ENCODE assay signal across 34 cellular contexts in genomic region chr6:109024368-109024767, GRCh38.
A peak's percentile ranks its signal among the peaks of the same experiment; 100 is the strongest.
DNase-seq lines count a peak whose midpoint lies in the region; FAIRE-seq and TF ChIP-seq lines count a peak whose summit lies in the region.
"Had no signal": no experiment of that assay in that cellular context is flagged by ENCODE, and none has a peak within 500 bp of the region (broad histone marks: within the 10 kb centered on the region; RNA-seq: fewer than 3 reads in every experiment).

No MANE protein-coding gene starts in this region.

- H3K79me2 ChIP-seq in H1 (ENCODE audit: control insufficient read depth in 1 of 2, insufficient read depth in 2 of 2, low read length in 2 of 2) (no peaks in the 10 kb centered on the region), parathyroid adenoma (peaks cover 26% of the 10 kb centered on the region)

- H3K9me3 ChIP-seq in MG63 (no peaks in the 10 kb centered on the region), H1 (ENCODE audit: insufficient read depth in 2 of 2, low read depth in 1 of 2, low read length in 1 of 2) (no peaks in the 10 kb centered on the region), parathyroid adenoma (ENCODE audit: control insufficient read depth, low read length) (no peaks in the 10 kb centered on the region), suprapubic skin (peaks cover 3% of the 10 kb centered on the region), sigmoid colon (no peaks in the 10 kb centered on the region)
- H3K9me3 ChIP-seq: thoracic aorta had no signal

- H4K20me1 ChIP-seq in H1 (replicated peaks in 1 of 2; ENCODE audit: control insufficient read depth in 1 of 2, insufficient read depth in 2 of 2, low read length in 2 of 2), result no peaks in the 10 kb centered on the region

- H3K23ac ChIP-seq in H1 (ENCODE audit: insufficient read length), result no peak overlapping the region

- no peak for FAIRE-seq in H1 (lab: Jason Lieb, UNC)
- FAIRE-seq: D721Med, GM19239, H54, HTR-8/SVneo, urothelium cell line had no signal

- DNase-seq in EL (peak; percentile 13), MG63 (peak; percentile 2), H1 (ENCODE audit: low read depth in 1 of 2, low spot score in 2 of 2) (no peak), NCI-H2227 (lab: John Stamatoyannopoulos, UW; ENCODE audit: unreplicated experiment) (no peak), suprapubic skin (ENCODE audit: low spot score in 2 of 2) (no peak), sigmoid colon (no peak), NCI-H69 (lab: John Stamatoyannopoulos, UW) (no peak)
- DNase-seq: activated CD4-positive, alpha-beta T cell treated with anti-CD3 and anti-CD28 coated beads for 4 hours; activated effector memory CD4-positive, alpha-beta T cell treated with anti-CD3 and anti-CD28 coated beads, Interleukin-2, amount 50 U/mL, for 16 hours; activated naive CD8-positive, alpha-beta T cell treated with anti-CD3 and anti-CD28 coated beads, Interleukin-2, amount 50 U/mL, for 24 hours; activated T-cell treated with anti-CD3 and anti-CD28 coated beads for 4 hours; CD4-positive, alpha-beta memory T cell; dermis blood vessel endothelial cell; DND-41; hippocampal formation; KBM-7; left cardiac atrium; NCI-H1436; NCI-H2081; NCI-H226; retina; SHP77 treated with DMSO at 0.1 percent for 48 hours; stimulated activated CD4-positive, alpha-beta T cell treated with anti-CD3 and anti-CD28 coated beads, Interleukin-2, amount 100 ng/mL, for 24 hours; stimulated activated naive CD8-positive, alpha-beta T cell treated with anti-CD3 and anti-CD28 coated beads, Interleukin-15, Interleukin-2, amounts not matched to agents 100 U/mL and 50 U/mL, for 24 hours; SW 1271; T-helper 9 cell had no signal

- H2BK5ac ChIP-seq in H1 (ENCODE audit: low read depth, low read length), result no peak overlapping the region

- H3K9ac ChIP-seq in H1 (replicated peaks in 1 of 4; ENCODE audit: extremely low read depth in 1 of 4, low read depth in 3 of 4, low read length in 3 of 4) (no peak overlapping the region), parathyroid adenoma (no peak overlapping the region)

- no peaks in the 10 kb centered on the region for H3K79me1 ChIP-seq in H1 (ENCODE audit: low read depth, low read length)

- H2AFZ ChIP-seq in H1 (ENCODE audit: low read length), result 0 out of 2 replicates have a peak overlapping the region, but pooled peaks have one; percentile 63
- peak overlapping the region; percentile 36 for H2AFZ ChIP-seq in parathyroid adenoma

- H3K36me3 ChIP-seq in MG63 (no peaks in the 10 kb centered on the region), H1 (ENCODE audit: control insufficient read depth in 2 of 4, insufficient read depth in 4 of 4, low read length in 3 of 4) (no peaks in the 10 kb centered on the region), parathyroid adenoma (ENCODE audit: control insufficient read depth, insufficient read depth, low read length) (no peaks in the 10 kb centered on the region), suprapubic skin (no peaks in the 10 kb centered on the region), sigmoid colon (no peaks in the 10 kb centered on the region)
- H3K36me3 ChIP-seq: thoracic aorta had no signal

- peaks cover 0 to 2% (median 0%) of the 10 kb centered on the region in 4 experiments; a peak in 1 of 7 replicates for H3K4me1 ChIP-seq in H1 (replicated peaks in 1 of 4; ENCODE audit: control insufficient read depth in 3 of 4, insufficient read depth in 4 of 4, low read length in 3 of 4)
- peaks cover 23% of the 10 kb centered on the region for H3K4me1 ChIP-seq in parathyroid adenoma
- no peaks in the 10 kb centered on the region for H3K4me1 ChIP-seq in suprapubic skin
- peaks cover 0 to 11% (median 5%) of the 10 kb centered on the region in 4 donors for H3K4me1 ChIP-seq in sigmoid colon

- TF ChIP-seq RAD21 in H1 (IDR thresholded peaks at IDR 0.05 in 1 of 2, conservative IDR thresholded peaks at IDR 0.05 in 1 of 2; ENCODE audit: low read depth in 2 of 2, low read length in 2 of 2), result no peak

- TF ChIP-seq CTCF in H1 (IDR thresholded peaks at IDR 0.05; ENCODE audit: control extremely low read depth in 1 of 3, insufficient read depth in 1 of 3, low read depth in 1 of 3, low read length in 3 of 3) (no peak), parathyroid adenoma (IDR thresholded peaks at IDR 0.05) (no peak), suprapubic skin (IDR thresholded peaks at IDR 0.05) (no peak), sigmoid colon (IDR thresholded peaks at IDR 0.05) (no peak)

- 82% methylated on average over 2 of the region's 2 CpGs; no CpG with 5 or more reads in 1 of the 2 experiments for WGBS in H1 (ENCODE audit: extremely low coverage in 1 of 2, insufficient coverage in 1 of 2, insufficient read length in 1 of 2, insufficient replicate concordance in 2 of 2, low coverage in 1 of 2, low lambda C conversion rate in 2 of 2, missing lambda C conversion rate in 1 of 2), 2 experiments
- 95% methylated on average over 2 of the region's 2 CpGs for WGBS in suprapubic skin
- WGBS in sigmoid colon, 2 donors, result 99 to 100% methylated on average over 2 of the region's 2 CpGs

- H2AK5ac ChIP-seq in H1 (ENCODE audit: low read depth, low read length), result no peak overlapping the region

- H3K4me2 ChIP-seq in H1 (ENCODE audit: insufficient read depth in 1 of 2, low read depth in 2 of 2, low read length in 2 of 2) (no peak overlapping the region), parathyroid adenoma (ENCODE audit: low read length) (no peak overlapping the region)

- H3K4ac ChIP-seq in H1 (replicated peaks; ENCODE audit: insufficient read length, low read depth, low read length), result no peak overlapping the region

- no peak overlapping the region for H3K56ac ChIP-seq in H1 (replicated peaks; ENCODE audit: insufficient read length, low read depth, low read length)

- no peak overlapping the region for H4K5ac ChIP-seq in H1 (ENCODE audit: insufficient read length, low read depth, low read length)

- no peak overlapping the region for H4K91ac ChIP-seq in H1 (replicated peaks; ENCODE audit: insufficient read length, low read length)

- H4K8ac ChIP-seq in H1 (ENCODE audit: extremely low read depth, insufficient read depth, low read length), result no peak overlapping the region

- H2BK20ac ChIP-seq in H1 (ENCODE audit: low read length), result no peak overlapping the region

- no peak overlapping the region for H2BK12ac ChIP-seq in H1 (ENCODE audit: low read depth, low read length)

- 0 out of 2 replicates have a peak overlapping the region, but pooled peaks have one; percentile 3 for H3K4me3 ChIP-seq in MG63
- H3K4me3 ChIP-seq in H1 (ENCODE audit: extremely low read depth in 1 of 4, insufficient read depth in 2 of 4, low read depth in 3 of 4, low read length in 4 of 4), result no peak overlapping the region
- no peak overlapping the region for H3K4me3 ChIP-seq in parathyroid adenoma (ENCODE audit: low read depth, low read length)
- no peak overlapping the region for H3K4me3 ChIP-seq in suprapubic skin
- H3K4me3 ChIP-seq in sigmoid colon, result no peak overlapping the region
- H3K4me3 ChIP-seq: lung, thoracic aorta had no signal

- H3K14ac ChIP-seq in H1 (ENCODE audit: insufficient read length), result no peak overlapping the region

- TF ChIP-seq EP300 in H1 (IDR thresholded peaks at IDR 0.05; ENCODE audit: borderline replicate concordance in 1 of 2, low read depth in 2 of 2, low read length in 2 of 2), result no peak
- TF ChIP-seq EP300 in suprapubic skin (IDR thresholded peaks at IDR 0.05), result no peak
- TF ChIP-seq EP300 in sigmoid colon (IDR thresholded peaks at IDR 0.05), result no peak

- no peak for TF ChIP-seq POLR2A in H1 (IDR thresholded peaks at IDR 0.05; ENCODE audit: control extremely low read depth in 1 of 2, low read depth in 2 of 2, low read length in 2 of 2)
- TF ChIP-seq POLR2A in suprapubic skin (IDR thresholded peaks at IDR 0.05), result no peak
- no peak for TF ChIP-seq POLR2A in sigmoid colon (IDR thresholded peaks at IDR 0.05)

- POLR2A ChIA-PET in H1 (lab: Charles Lee; ENCODE audit: partially characterized antibody), result no interaction called here

- no peaks in the 10 kb centered on the region for H3K23me2 ChIP-seq in H1 (ENCODE audit: low read depth, low read length)

- CTCF ChIA-PET in H1 (lab: Charles Lee; ENCODE audit: partially characterized antibody), result interaction anchor here (1.0 to 1.2 kb wide), 2 partner anchors 27 to 218 kb away, joined by 3 to 5 read pairs; no protein-coding TSS in a partner anchor

- no peak overlapping the region for H3K27ac ChIP-seq in H1 (ENCODE audit: low read depth, low read length)
- H3K27ac ChIP-seq in parathyroid adenoma, result peak overlapping the region; percentile 4
- H3K27ac ChIP-seq in suprapubic skin, result no peak overlapping the region
- no peak overlapping the region for H3K27ac ChIP-seq in sigmoid colon
- H3K27ac ChIP-seq: thoracic aorta had no signal

- no peak overlapping the region for H3K18ac ChIP-seq in H1 (ENCODE audit: extremely low read depth, low read length)

- no peak overlapping the region for H2BK15ac ChIP-seq in H1 (ENCODE audit: low read length)

- no peak overlapping the region for H2BK120ac ChIP-seq in H1 (replicated peaks; ENCODE audit: low read depth, low read length)

- intact Hi-C loops in sigmoid colon (cut with DNase I), result no loop called here

- no peaks in the 10 kb centered on the region for H3K27me3 ChIP-seq in MG63
- no peaks in the 10 kb centered on the region for H3K27me3 ChIP-seq in H1 (replicated peaks in 1 of 4; ENCODE audit: control insufficient read depth in 3 of 4, extremely low read depth in 1 of 4, insufficient read depth in 3 of 4, low read length in 3 of 4)
- H3K27me3 ChIP-seq in parathyroid adenoma (ENCODE audit: control insufficient read depth, insufficient read depth, low read length), result no peaks in the 10 kb centered on the region
- H3K27me3 ChIP-seq in suprapubic skin, result no peaks in the 10 kb centered on the region
- H3K27me3 ChIP-seq in sigmoid colon, result no peaks in the 10 kb centered on the region

TF ChIP-seq in H1, 55 proteins besides CTCF, POLR2A, EP300 and RAD21 (continues in another document):
- no peak for TF ChIP-seq RNF2 (IDR thresholded peaks at IDR 0.05; ENCODE audit: borderline replicate concordance, low read depth, low read length, missing control alignments, poor library complexity, severe bottlenecking)
- TF ChIP-seq BRCA1 (IDR thresholded peaks at IDR 0.05; ENCODE audit: low read depth, low read length), result no peak
- TF ChIP-seq KDM1A (IDR thresholded peaks at IDR 0.05; ENCODE audit: borderline replicate concordance, low read length), result no peak
- no peak for TF ChIP-seq ASH2L (IDR thresholded peaks at IDR 0.05; ENCODE audit: low read length)
- no peak for TF ChIP-seq KDM4A (IDR thresholded peaks at IDR 0.05; ENCODE audit: low read depth, low read length, severe bottlenecking)
- no peak for TF ChIP-seq BCL11A (IDR thresholded peaks at IDR 0.05; ENCODE audit: low read depth in 2 of 2, low read length in 2 of 2)
- no peak for TF ChIP-seq PHF8 (conservative IDR thresholded peaks at IDR 0.05; ENCODE audit: low read depth, low read length)
- no peak for TF ChIP-seq NANOG (IDR thresholded peaks at IDR 0.05; ENCODE audit: insufficient read depth, low read depth, low read length, poor library complexity, severe bottlenecking)
- no peak for TF ChIP-seq FOSL1 (IDR thresholded peaks at IDR 0.05; ENCODE audit: insufficient read depth, low read depth, low read length)
- TF ChIP-seq CHD1 (IDR thresholded peaks at IDR 0.05; ENCODE audit: low read depth, low read length), result no peak
- TF ChIP-seq CBX8 (IDR thresholded peaks at IDR 0.05; ENCODE audit: borderline replicate concordance, low read depth, low read length), result no peak
- no peak for TF ChIP-seq JUN (IDR thresholded peaks at IDR 0.05; ENCODE audit: low read depth, low read length)

Comparison
In these comparisons a context has a peak if more than half of its experiments do, and no peak if none do; other contexts are left out.
1. DNase-seq: peak in EL (single experiment) and MG63 (single experiment); none in H1 (0 of 2), NCI-H2227 (single experiment), suprapubic skin (0 of 2), sigmoid colon (single experiment) and NCI-H69 (single experiment).